In the genomic region with DNA sequence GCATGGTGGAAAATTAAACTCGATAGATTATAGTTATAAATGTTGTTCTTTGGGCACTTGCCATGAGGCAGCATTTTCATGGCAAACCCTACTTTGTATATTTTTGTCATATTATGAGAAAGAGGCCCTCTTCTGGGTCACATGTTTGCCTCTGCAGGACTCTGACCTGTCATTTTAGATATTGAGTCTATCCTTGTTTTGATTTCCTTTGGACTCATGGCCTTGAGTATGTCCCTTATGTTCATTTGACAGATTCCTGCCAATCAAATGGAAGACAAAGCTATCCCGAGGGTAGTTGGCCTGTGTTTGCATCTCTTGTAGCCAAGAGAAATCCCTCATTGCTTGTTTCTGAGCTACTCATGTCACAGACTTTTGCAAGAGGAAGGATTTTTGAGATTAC, we compare ENCODE assay signal across 28 cellular contexts.
"Had no signal": no experiment of that assay in that cellular context is flagged by ENCODE, and none has a peak within 500 bp of the region (broad histone marks: within the 10 kb centered on the region; RNA-seq: fewer than 3 reads in every experiment).

No MANE protein-coding gene starts in this region.

- H3K4me3 Mint-ChIP-seq: activated CD8-positive, alpha-beta T cell treated with anti-CD3 and anti-CD28 coated beads for 36 hours; activated naive CD4-positive, alpha-beta T cell treated with anti-CD3 and anti-CD28 coated beads for 36 hours; activated naive CD4-positive, alpha-beta T cell treated with anti-CD3 and anti-CD28 coated beads, Interleukin-2, amount 50 U/mL, for 24 hours; activated naive CD8-positive, alpha-beta T cell treated with anti-CD3 and anti-CD28 coated beads for 36 hours; activated naive CD8-positive, alpha-beta T cell treated with anti-CD3 and anti-CD28 coated beads, Interleukin-2, amount 50 U/mL, for 24 hours; activated T-cell treated with anti-CD3 and anti-CD28 coated beads, Interleukin-2, amount 50 U/mL, for 4 hours; activated T-helper 1 cell treated with anti-CD3 and anti-CD28 coated beads, Interleukin-12 subunit alpha, Interleukin-12 subunit beta, Interleukin-2, Interleukin-4 antibody, amounts not matched to agents 30 ng/mL and 10 ng/mL and 1 ng/mL, durations not matched to agents 14 hours and 24 hours and 36 hours had no signal

- H3K9me3 Mint-ChIP-seq: activated naive CD4-positive, alpha-beta T cell treated with anti-CD3 and anti-CD28 coated beads, Interleukin-2, amount 50 U/mL, for 24 hours had no signal

- H3K36me3 ChIP-seq: adrenal gland, esophagus squamous epithelium, gastroesophageal sphincter had no signal

- H3K27me3 Mint-ChIP-seq: activated CD8-positive, alpha-beta T cell treated with anti-CD3 and anti-CD28 coated beads for 36 hours; activated naive CD4-positive, alpha-beta T cell treated with anti-CD3 and anti-CD28 coated beads, Interleukin-2, amount 50 U/mL, for 24 hours; activated naive CD8-positive, alpha-beta T cell treated with anti-CD3 and anti-CD28 coated beads for 36 hours; activated naive CD8-positive, alpha-beta T cell treated with anti-CD3 and anti-CD28 coated beads, Interleukin-2, amount 50 U/mL, for 24 hours had no signal

- H3K4me3 ChIP-seq: adrenal gland, body of pancreas, esophagus squamous epithelium, gastroesophageal sphincter had no signal

- H3K9me3 ChIP-seq: adrenal gland, body of pancreas, esophagus squamous epithelium, gastroesophageal sphincter had no signal

- DNase-seq: activated CD4-positive, alpha-beta T cell treated with anti-CD3 and anti-CD28 coated beads for 1 hour; activated CD4-positive, alpha-beta T cell treated with anti-CD3 and anti-CD28 coated beads for 4 hours; activated CD4-positive, alpha-beta T cell treated with anti-CD3 and anti-CD28 coated beads, Interleukin-2, amount 50 U/mL, for 1 hour; activated CD4-positive, alpha-beta T cell treated with anti-CD3 and anti-CD28 coated beads, Interleukin-2, amount 50 U/mL, for 48 hours; activated CD8-positive, alpha-beta memory T cell treated with anti-CD3 and anti-CD28 coated beads for 24 hours; activated CD8-positive, alpha-beta T cell treated with anti-CD3 and anti-CD28 coated beads for 36 hours; activated effector memory CD4-positive, alpha-beta T cell treated with anti-CD3 and anti-CD28 coated beads, Interleukin-2, amount 50 U/mL, for 16 hours; activated naive CD4-positive, alpha-beta T cell treated with anti-CD3 and anti-CD28 coated beads for 36 hours; activated naive CD8-positive, alpha-beta T cell treated with anti-CD3 and anti-CD28 coated beads for 36 hours; activated naive CD8-positive, alpha-beta T cell treated with anti-CD3 and anti-CD28 coated beads, Interleukin-2, amount 50 U/mL, for 24 hours; activated T-cell treated with anti-CD3 and anti-CD28 coated beads, Interleukin-2, amount 50 U/mL, for 4 hours; adrenal gland; amygdala; aorta; body of pancreas; caudate nucleus; effector CD8-positive, alpha-beta T cell; esophagus squamous epithelium; foreskin melanocyte; T-helper 2 cell had no signal

- H3K27ac Mint-ChIP-seq: activated CD8-positive, alpha-beta T cell treated with anti-CD3 and anti-CD28 coated beads for 36 hours; activated naive CD4-positive, alpha-beta T cell treated with anti-CD3 and anti-CD28 coated beads for 36 hours; activated naive CD4-positive, alpha-beta T cell treated with anti-CD3 and anti-CD28 coated beads, Interleukin-2, amount 50 U/mL, for 24 hours; activated naive CD8-positive, alpha-beta T cell treated with anti-CD3 and anti-CD28 coated beads for 36 hours; activated T-helper 1 cell treated with anti-CD3 and anti-CD28 coated beads, Interleukin-12 subunit alpha, Interleukin-12 subunit beta, Interleukin-2, Interleukin-4 antibody, amounts not matched to agents 30 ng/mL and 10 ng/mL and 1 ng/mL, durations not matched to agents 14 hours and 24 hours and 36 hours; activated T-helper 2 cell treated with anti-CD3 and anti-CD28 coated beads, Interferon-gamma antibody, Interleukin-2, Interleukin-4, amounts not matched to agents 10 μg/mL and 5 μg/mL and 100 μg/mL, durations not matched to agents 14 hours and 24 hours and 36 hours had no signal

- FAIRE-seq: colon, endometrium, endothelial cell of umbilical vein had no signal

- H3K27ac ChIP-seq: adrenal gland, body of pancreas, epithelial cell of prostate, esophagus squamous epithelium, gastroesophageal sphincter had no signal

- ATAC-seq: activated CD8-positive, alpha-beta T cell treated with anti-CD3 and anti-CD28 coated beads for 36 hours; activated naive CD8-positive, alpha-beta T cell treated with anti-CD3 and anti-CD28 coated beads, Interleukin-2, amount 50 U/mL, for 24 hours; activated T-cell treated with anti-CD3 and anti-CD28 coated beads, Interleukin-2, amount 50 U/mL, for 4 hours; body of pancreas; gastroesophageal sphincter had no signal

- H3K27me3 ChIP-seq: adrenal gland, body of pancreas, esophagus squamous epithelium, gastroesophageal sphincter had no signal
